In the genomic region with DNA sequence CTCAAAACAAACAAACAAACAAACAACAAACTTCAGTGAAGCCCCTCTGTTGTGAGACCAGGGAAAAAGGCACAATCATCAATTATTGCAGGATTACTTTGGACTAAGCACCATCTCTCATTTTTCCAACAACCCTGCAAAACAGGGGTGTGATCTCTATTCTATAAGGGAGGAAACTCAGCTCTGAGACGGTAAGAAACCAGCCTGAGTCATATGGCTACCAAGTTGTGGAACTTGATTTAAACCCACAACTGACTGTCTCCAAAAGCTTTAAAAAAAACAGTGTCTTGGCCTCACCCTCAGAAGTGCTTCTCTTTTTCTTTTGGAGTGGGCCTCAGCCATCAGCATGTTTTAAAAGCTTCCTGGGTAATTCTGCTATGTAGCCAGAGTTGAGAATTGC, we compare ENCODE assay signal across 8 cellular contexts. TPM values are rescaled to one million over a fixed set of nuclear protein-coding genes. Genes with fewer than 3 reads are reported as not detected.
DNase-seq lines count a peak whose midpoint lies in the region; ATAC-seq and TF ChIP-seq lines count a peak whose summit lies in the region.

No MANE protein-coding gene starts in this region.

- peaks cover 5% of the 10 kb centered on the region for H3K36me3 Mint-ChIP-seq in CD4-positive, CD25-positive, alpha-beta regulatory T cell

- H3K9me3 ChIP-seq in CD4-positive, CD25-positive, alpha-beta regulatory T cell (ENCODE audit: control insufficient read depth in 2 of 2, low read length in 2 of 2), result no peaks in the 10 kb centered on the region
- H3K9me3 ChIP-seq in transverse colon, result no peaks in the 10 kb centered on the region

- in situ Hi-C loops in transverse colon (cut with MboI; ENCODE audit: low pct_ligation_motif_present in 1 of 4, low pct_unique_long_range_greater_than_20kb in 1 of 4, low sequenced_read_pairs in 3 of 4), result no loop called here

- H3K9me3 Mint-ChIP-seq in CD4-positive, CD25-positive, alpha-beta regulatory T cell, result peaks cover 0 to 7% (median 3%) of the 10 kb centered on the region in 7 donors

- TF ChIP-seq CTCF in GM20000 (IDR thresholded peaks at IDR 0.05; ENCODE audit: extremely low read depth, missing control alignments) (no peak), transverse colon (IDR thresholded peaks at IDR 0.05) (no peak)

- H3K27me3 Mint-ChIP-seq in CD4-positive, CD25-positive, alpha-beta regulatory T cell, result no peaks in the 10 kb centered on the region

- H3K4me3 Mint-ChIP-seq in CD4-positive, CD25-positive, alpha-beta regulatory T cell, result no peak overlapping the region

- WGBS in transverse colon (ENCODE audit: low coverage in 1 of 2), 2 donors, result 0 to 41% methylated on average over 1 of the region's 1 CpG

- no peak overlapping the region for H3K27ac ChIP-seq in CD4-positive, CD25-positive, alpha-beta regulatory T cell (ENCODE audit: insufficient read depth, low read length, poor library complexity, severe bottlenecking)
- peak overlapping the region; percentile 47 for H3K27ac ChIP-seq in epithelial cell of prostate
- H3K27ac ChIP-seq in transverse colon, result peak overlapping the region; percentile 24 to 49 (median 39)

- peak in 1 of 3 donors; percentile 82 for DNase-seq in CD4-positive, CD25-positive, alpha-beta regulatory T cell
- DNase-seq in GM20000 (ENCODE audit: low spot score), result peak; percentile 64
- peak; percentile 40 for DNase-seq in epithelial cell of prostate (ENCODE audit: low read depth, low spot score)
- no peak for DNase-seq in transverse colon
- DNase-seq in islet precursor cell, result no peak
- DNase-seq in NCI-H1694 treated with DMSO at 0.1 percent for 48 hours (lab: John Stamatoyannopoulos, UW), result no peak
- DNase-seq in H7, result no peak

- H3K4me1 ChIP-seq in CD4-positive, CD25-positive, alpha-beta regulatory T cell (ENCODE audit: control insufficient read depth, insufficient read depth, low read length, poor library complexity, severe bottlenecking), result peaks cover 21% of the 10 kb centered on the region
- H3K4me1 ChIP-seq in transverse colon, result peaks cover 0 to 16% (median 4%) of the 10 kb centered on the region in 4 donors

- H3K27ac Mint-ChIP-seq in CD4-positive, CD25-positive, alpha-beta regulatory T cell, result no peak overlapping the region

- H3K36me3 ChIP-seq in CD4-positive, CD25-positive, alpha-beta regulatory T cell (ENCODE audit: control insufficient read depth, insufficient read depth, low read length), result no peaks in the 10 kb centered on the region
- no peaks in the 10 kb centered on the region for H3K36me3 ChIP-seq in transverse colon
- no peaks in the 10 kb centered on the region for H3K36me3 ChIP-seq in H7 (replicated peaks; ENCODE audit: control insufficient read depth, insufficient read depth, low read length)

- TF ChIP-seq POLR2A in transverse colon (IDR thresholded peaks at IDR 0.05), result no peak

- intact Hi-C loops in transverse colon (cut with DNase I; ENCODE audit: low total_unique reads), result no loop called here

- no peak for TF ChIP-seq EP300 in transverse colon (IDR thresholded peaks at IDR 0.05; ENCODE audit: low read depth)

- no peaks in the 10 kb centered on the region for H3K27me3 ChIP-seq in CD4-positive, CD25-positive, alpha-beta regulatory T cell (ENCODE audit: control insufficient read depth, insufficient read depth, low read length)
- H3K27me3 ChIP-seq in transverse colon (no peaks in the 10 kb centered on the region), H7 (ENCODE audit: control insufficient read depth, insufficient read depth, low read length) (no peaks in the 10 kb centered on the region)

- peaks cover 5 to 48% (median 26%) of the 10 kb centered on the region in 4 donors for H3K4me1 Mint-ChIP-seq in CD4-positive, CD25-positive, alpha-beta regulatory T cell

- no peak overlapping the region for H3K4me3 ChIP-seq in CD4-positive, CD25-positive, alpha-beta regulatory T cell (ENCODE audit: low read depth, low read length)
- H3K4me3 ChIP-seq in transverse colon, result no peak overlapping the region
- H3K4me3 ChIP-seq in H7 (ENCODE audit: insufficient read depth, low read depth, low read length), result no peak overlapping the region

- peak; percentile 26 to 57 for ATAC-seq in CD4-positive, CD25-positive, alpha-beta regulatory T cell (ENCODE audit: low read depth in 2 of 2)
- peak; percentile 91 for ATAC-seq in HG03565 (IDR thresholded peaks at IDR 0.05; ENCODE audit: unreplicated experiment)

RNA-seq across cellular contexts. Expression of gene RIN3, which starts 49.8 kb away (rescaled TPM):
- 120 TPM for total RNA-seq in CD4-positive, CD25-positive, alpha-beta regulatory T cell
- polyA plus RNA-seq in CD4-positive, CD25-positive, alpha-beta regulatory T cell, result 10 to 100 TPM; 21.0 to 25.7 (median 23.1) TPM
- total RNA-seq in transverse colon, result 10 to 100 TPM; 16.2 to 24.3 (median 20.7) TPM
- 0.15 and 0.76 TPM in 2 replicates for total RNA-seq in H7 (2014; rRNA removed; shearing (Covaris generic))

Comparison
In these comparisons a context has a peak if more than half of its experiments do, and no peak if none do; other contexts are left out.
1. DNase-seq: peak in GM20000 (single experiment) and epithelial cell of prostate (single experiment); none in transverse colon (single experiment), islet precursor cell (single experiment), NCI-H1694 treated with DMSO at 0.1 percent for 48 hours (single experiment) and H7 (single experiment).